Comparison of ENCODE assay signal across 8 cellular contexts in the genomic region with DNA sequence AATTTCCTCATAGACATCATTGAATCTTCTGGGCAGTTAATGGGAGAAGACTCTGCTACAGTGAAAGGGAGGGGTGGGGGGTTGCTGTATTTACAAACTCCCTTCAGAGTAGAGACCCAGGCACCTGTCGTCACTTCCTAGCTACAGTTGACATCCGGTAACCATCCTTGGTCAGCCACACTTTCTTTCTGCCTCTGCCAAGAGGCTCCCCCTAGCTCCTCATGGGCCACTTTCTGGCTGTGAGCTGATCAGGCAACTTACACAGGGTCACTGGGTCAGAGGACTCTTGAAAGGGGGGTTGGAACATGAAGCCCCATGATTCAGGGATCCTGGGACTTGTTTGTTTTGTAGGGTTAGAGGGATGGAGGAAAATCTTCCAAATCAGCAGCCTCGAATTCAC. TPM values are rescaled to one million over a fixed set of nuclear protein-coding genes. Genes with fewer than 3 reads are reported as not detected.
A peak's percentile ranks its signal among the peaks of the same experiment; 100 is the strongest.
DNase-seq lines count a peak whose midpoint lies in the region; ATAC-seq and TF ChIP-seq lines count a peak whose summit lies in the region.

No MANE protein-coding gene starts in this region.

- H3K4me3 Mint-ChIP-seq in activated T-helper 2 cell treated with anti-CD3 and anti-CD28 coated beads, Interferon-gamma antibody, Interleukin-2, Interleukin-4, amounts not matched to agents 10 μg/mL and 5 μg/mL and 100 μg/mL, durations not matched to agents 14 hours and 24 hours and 36 hours (ENCODE audit: low read depth): peak overlapping the region; percentile 98

- H3K79me2 ChIP-seq in MM.1S (ENCODE audit: low read length): peaks cover 37% of the 10 kb centered on the region

- H3K27ac Mint-ChIP-seq in activated T-helper 2 cell treated with anti-CD3 and anti-CD28 coated beads, Interferon-gamma antibody, Interleukin-2, Interleukin-4, amounts not matched to agents 10 μg/mL and 5 μg/mL and 100 μg/mL, durations not matched to agents 14 hours and 24 hours and 36 hours: peak overlapping the region; percentile 96

- peaks cover 8% of the 10 kb centered on the region; the same call in 1 of the 2 replicates for H3K4me1 ChIP-seq in MM.1S (ENCODE audit: low read length)
- H3K4me1 ChIP-seq in lung (ENCODE audit: control insufficient read depth in 2 of 2, insufficient read depth in 2 of 2, low read length in 2 of 2): peaks cover 0 to 20% of the 10 kb centered on the region in 2 donors
- peaks cover 18 to 22% of the 10 kb centered on the region in 2 donors for H3K4me1 ChIP-seq in thoracic aorta (ENCODE audit: control insufficient read depth in 1 of 2, low read depth in 2 of 2)

- ATAC-seq in lung (ENCODE audit: insufficient read depth, low FRiP score): no peak
- ATAC-seq in thoracic aorta (ENCODE audit: insufficient number of reproducible peaks, low FRiP score, low read depth): no peak
- ATAC-seq in HG03442 (IDR thresholded peaks at IDR 0.05; ENCODE audit: unreplicated experiment): no peak
- ATAC-seq in GM21737 (IDR thresholded peaks at IDR 0.05; ENCODE audit: unreplicated experiment): no peak
- ATAC-seq in GM21825 (IDR thresholded peaks at IDR 0.05; ENCODE audit: unreplicated experiment): no peak

- H3K36me3 Mint-ChIP-seq in activated T-helper 2 cell treated with anti-CD3 and anti-CD28 coated beads, Interferon-gamma antibody, Interleukin-2, Interleukin-4, amounts not matched to agents 10 μg/mL and 5 μg/mL and 100 μg/mL, durations not matched to agents 14 hours and 24 hours and 36 hours (ENCODE audit: low read depth): peaks cover 33% of the 10 kb centered on the region

- WGBS in lung, 2 donors: 31 to 36% methylated on average over 3 of the region's 3 CpGs

- H2AFZ ChIP-seq in MM.1S (ENCODE audit: low read length): peak overlapping the region; percentile 74

- no peaks in the 10 kb centered on the region for H4K20me1 ChIP-seq in MM.1S (ENCODE audit: insufficient read depth, low read length)

- peak overlapping the region; percentile 90 for H3K27ac ChIP-seq in MM.1S (ENCODE audit: low read length)
- H3K27ac ChIP-seq in lung (ENCODE audit: low read depth in 1 of 2, low read length in 1 of 2): peak overlapping the region; percentile 64 to 94
- no peak overlapping the region for H3K27ac ChIP-seq in thoracic aorta

- H3K27me3 ChIP-seq in MM.1S (replicated peaks; ENCODE audit: insufficient read depth, low read length) (no peaks in the 10 kb centered on the region), lung (ENCODE audit: control insufficient read depth, insufficient read depth) (no peaks in the 10 kb centered on the region), thoracic aorta (replicated peaks; ENCODE audit: insufficient read depth) (no peaks in the 10 kb centered on the region)

- TF ChIP-seq CTCF in MM.1S (IDR thresholded peaks at IDR 0.05; ENCODE audit: low read length): peak; percentile 26
- TF ChIP-seq CTCF in lung (IDR thresholded peaks at IDR 0.05; ENCODE audit: control extremely low read depth, extremely low read depth): no peak
- TF ChIP-seq CTCF in thoracic aorta (IDR thresholded peaks at IDR 0.05): no peak

- H3F3A ChIP-seq in MM.1S (ENCODE audit: insufficient read depth, low read length): peaks cover 19% of the 10 kb centered on the region

- peak overlapping the region; percentile 74 for H3K9ac ChIP-seq in MM.1S (ENCODE audit: low read length)

- H3K4me3 ChIP-seq in MM.1S (ENCODE audit: low read length): peak overlapping the region; percentile 98
- no peak overlapping the region for H3K4me3 ChIP-seq in lung
- H3K4me3 ChIP-seq in thoracic aorta: peak overlapping the region; percentile 99

- intact Hi-C loops in activated T-helper 2 cell treated with anti-CD3 and anti-CD28 coated beads, Interferon-gamma antibody, Interleukin-2, Interleukin-4, amounts not matched to agents 10 μg/mL and 5 μg/mL and 100 μg/mL, durations not matched to agents 14 hours and 24 hours and 36 hours (cut with micrococcal nuclease): loop anchor here (1.0 to 5.0 kb wide), 4 partner anchors 31 to 278 kb away; a partner anchor contains a TSS

- H3K9me3 Mint-ChIP-seq in activated T-helper 2 cell treated with anti-CD3 and anti-CD28 coated beads, Interferon-gamma antibody, Interleukin-2, Interleukin-4, amounts not matched to agents 10 μg/mL and 5 μg/mL and 100 μg/mL, durations not matched to agents 14 hours and 24 hours and 36 hours: no peaks in the 10 kb centered on the region

- H3K4me1 Mint-ChIP-seq in activated T-helper 2 cell treated with anti-CD3 and anti-CD28 coated beads, Interferon-gamma antibody, Interleukin-2, Interleukin-4, amounts not matched to agents 10 μg/mL and 5 μg/mL and 100 μg/mL, durations not matched to agents 14 hours and 24 hours and 36 hours (ENCODE audit: low read depth): peaks cover 38% of the 10 kb centered on the region

- H3K27me3 Mint-ChIP-seq in activated T-helper 2 cell treated with anti-CD3 and anti-CD28 coated beads, Interferon-gamma antibody, Interleukin-2, Interleukin-4, amounts not matched to agents 10 μg/mL and 5 μg/mL and 100 μg/mL, durations not matched to agents 14 hours and 24 hours and 36 hours (ENCODE audit: low read depth): no peaks in the 10 kb centered on the region

- no peaks in the 10 kb centered on the region for H3K9me3 ChIP-seq in MM.1S (replicated peaks; ENCODE audit: insufficient read depth, low read length)
- H3K9me3 ChIP-seq in lung (ENCODE audit: control insufficient read depth in 2 of 2, insufficient read depth in 1 of 2, low read length in 1 of 2): no peaks in the 10 kb centered on the region
- no peaks in the 10 kb centered on the region for H3K9me3 ChIP-seq in thoracic aorta

- peak; percentile 78 for DNase-seq in DMS53 (lab: John Stamatoyannopoulos, UW)
- peak; percentile 67 for DNase-seq in MM.1S
- peak; percentile 47 for DNase-seq in activated T-helper 2 cell treated with anti-CD3 and anti-CD28 coated beads, Interferon-gamma antibody, Interleukin-2, Interleukin-4, amounts not matched to agents 10 μg/mL and 5 μg/mL and 100 μg/mL, durations not matched to agents 14 hours and 24 hours and 36 hours (ENCODE audit: low spot score)
- DNase-seq in lung (ENCODE audit: low spot score): no peak
- DNase-seq in thoracic aorta (ENCODE audit: low spot score): no peak

- H3K36me3 ChIP-seq in MM.1S (replicated peaks; ENCODE audit: insufficient read depth, low read length) (no peaks in the 10 kb centered on the region), lung (ENCODE audit: control insufficient read depth in 2 of 2, insufficient read depth in 2 of 2, low read length in 2 of 2) (peaks cover 0 to 2% of the 10 kb centered on the region in 2 donors), thoracic aorta (no peaks in the 10 kb centered on the region)

- H3K9me2 ChIP-seq in MM.1S (replicated peaks; ENCODE audit: insufficient read depth, low read length): no peaks in the 10 kb centered on the region

- peak overlapping the region; percentile 94 for H3K4me2 ChIP-seq in MM.1S (ENCODE audit: low read depth, low read length)

RNA-seq across cellular contexts. Expression of a gene that starts 1.2 kb away (rescaled TPM):
- total RNA-seq in activated T-helper 2 cell treated with anti-CD3 and anti-CD28 coated beads, Interferon-gamma antibody, Interleukin-2, Interleukin-4, amounts not matched to agents 10 μg/mL and 5 μg/mL and 100 μg/mL, durations not matched to agents 14 hours and 24 hours and 36 hours: 45.4 and 45.8 TPM in 2 replicates
- total RNA-seq in lung (10 to 100 TPM; 27.6 to 73.6 TPM), thoracic aorta (10 to 100 TPM; 41.6 to 53.8 TPM)
- polyA plus RNA-seq in lung: 10 to 100 TPM; 16.7 to 36.1 TPM

RNA-seq across cellular contexts. Expression of a gene that starts 30.7 kb away (rescaled TPM):
- 63.6 and 67.6 TPM in 2 replicates for total RNA-seq in activated T-helper 2 cell treated with anti-CD3 and anti-CD28 coated beads, Interferon-gamma antibody, Interleukin-2, Interleukin-4, amounts not matched to agents 10 μg/mL and 5 μg/mL and 100 μg/mL, durations not matched to agents 14 hours and 24 hours and 36 hours
- 100 to 1,000 TPM in 1 of 2 donors, 10 to 100 TPM in 1; 99.7 to 441 TPM for total RNA-seq in lung
- polyA plus RNA-seq in lung: 100 to 1,000 TPM; 437 to 615 TPM
- total RNA-seq in thoracic aorta: 100 to 1,000 TPM in 1 of 2 donors, 10 to 100 TPM in 1; 95.1 to 104 TPM

RNA-seq across cellular contexts. Expression of a gene that starts 39.5 kb away (rescaled TPM):
- total RNA-seq in activated T-helper 2 cell treated with anti-CD3 and anti-CD28 coated beads, Interferon-gamma antibody, Interleukin-2, Interleukin-4, amounts not matched to agents 10 μg/mL and 5 μg/mL and 100 μg/mL, durations not matched to agents 14 hours and 24 hours and 36 hours: 0.41 and 0.80 TPM in 2 replicates
- total RNA-seq in lung (1 to 10 TPM; 1.5 to 3.6 TPM), thoracic aorta (not detected)
- polyA plus RNA-seq in lung: 1 to 10 TPM in 1 of 2 donors, under 1 TPM in 1; 0.93 to 4.0 TPM

Comparison
In these comparisons a context has a peak if more than half of its experiments do, and no peak if none do; other contexts are left out.
1. DNase-seq: peak in DMS53 (single experiment), MM.1S (single experiment) and activated T-helper 2 cell treated with anti-CD3 and anti-CD28 coated beads, Interferon-gamma antibody, Interleukin-2, Interleukin-4, amounts not matched to agents 10 μg/mL and 5 μg/mL and 100 μg/mL, durations not matched to agents 14 hours and 24 hours and 36 hours (single experiment); none in lung (single experiment) and thoracic aorta (single experiment).
2. H3K27ac ChIP-seq: peak in MM.1S (single experiment) and lung (2 of 2); none in thoracic aorta (0 of 2).